7 cellular contexts compared by ENCODE assay signal in the genomic region with DNA sequence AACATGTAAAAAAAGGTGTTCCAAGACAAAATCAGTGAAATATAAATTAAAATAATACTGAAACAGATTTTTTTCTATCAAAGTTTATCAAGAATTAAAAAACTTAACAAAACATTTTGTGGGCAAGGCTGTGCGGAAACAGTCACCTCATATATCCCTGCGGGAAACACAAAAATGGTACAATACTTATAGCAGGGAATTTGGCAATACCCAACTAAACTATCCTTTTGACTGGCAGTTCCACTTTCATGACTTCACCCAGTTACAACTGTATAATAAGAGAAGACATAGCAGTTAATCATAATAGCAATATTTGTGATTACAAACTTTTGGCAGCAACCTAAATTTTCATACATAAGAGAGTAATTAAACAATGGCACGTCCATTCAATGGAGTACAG.
"Had no signal": no experiment of that assay in that cellular context is flagged by ENCODE, and none has a peak within 500 bp of the region (broad histone marks: within the 10 kb centered on the region; RNA-seq: fewer than 3 reads in every experiment).

No MANE protein-coding gene starts in this region.

- H3K9ac ChIP-seq: GM23248 had no signal

- H3K4me1 ChIP-seq: HAP-1 had no signal

- H2AFZ ChIP-seq: GM23248 had no signal

- FAIRE-seq: HTR-8/SVneo had no signal

- H3K27ac ChIP-seq: GM23248 had no signal

- H3K4me3 ChIP-seq: GM23248, HAP-1 had no signal

- ATAC-seq: HCT116 had no signal

- DNase-seq: GM23248, GOT3, H7, KG1 had no signal

- H3K36me3 ChIP-seq: HAP-1 had no signal
